In genomic region chr12:57772429-57773322, GRCh38 we compare ENCODE assay signal across 8 cellular contexts. TPM values are rescaled to one million over a fixed set of nuclear protein-coding genes. Genes with fewer than 3 reads are reported as not detected.
A peak's percentile ranks its signal among the peaks of the same experiment; 100 is the strongest.
DNase-seq lines count a peak whose midpoint lies in the region; ATAC-seq, FAIRE-seq and TF ChIP-seq lines count a peak whose summit lies in the region.

Gene EEF1AKMT3, plus strand, starts transcription at chr12:57772614. Its CDS starts 111 bp downstream, at chr12:57772725.

- H3K36me3 ChIP-seq in A673 (ENCODE audit: insufficient read depth, low read length, poor library complexity, severe bottlenecking): peaks cover 6% of the 10 kb centered on the region
- H3K36me3 ChIP-seq in PC-3 (ENCODE audit: low read depth, low read length): peaks cover 18% of the 10 kb centered on the region
- H3K36me3 ChIP-seq in iPS-20b (ENCODE audit: insufficient read depth, low read depth, low read length): peaks cover 34% of the 10 kb centered on the region
- peaks cover 18% of the 10 kb centered on the region for H3K36me3 ChIP-seq in skeletal muscle satellite cell (ENCODE audit: insufficient read depth, low read length)

- TF ChIP-seq CTCF in A673 (conservative IDR thresholded peaks at IDR 0.05; ENCODE audit: low read depth, low read length) (no peak), GM10248 (IDR thresholded peaks at IDR 0.05; ENCODE audit: control extremely low read depth, extremely low read depth, low read depth, missing control alignments) (no peak), PC-3 (conservative IDR thresholded peaks at IDR 0.05; ENCODE audit: low read depth, low read length) (no peak)

- H3K27me3 ChIP-seq in A673 (replicated peaks; ENCODE audit: insufficient read depth, low read depth, low read length, poor library complexity): no peaks in the 10 kb centered on the region
- H3K27me3 ChIP-seq in PC-3 (ENCODE audit: low read length): no peaks in the 10 kb centered on the region
- H3K27me3 ChIP-seq in iPS-20b (ENCODE audit: insufficient read depth, low read length): peaks cover 13% of the 10 kb centered on the region
- no peaks in the 10 kb centered on the region for H3K27me3 ChIP-seq in skeletal muscle satellite cell (ENCODE audit: control insufficient read depth, insufficient read depth, low read length)

- TF ChIP-seq POLR2A in GM12891 (IDR thresholded peaks at IDR 0.05; ENCODE audit: low read depth, low read length): no peak

- H3K9ac ChIP-seq in PC-3 (ENCODE audit: low read length) (peak within 1 kb of the TSS; percentile 96), iPS-20b (ENCODE audit: low read depth, low read length) (peak within 1 kb of the TSS; percentile 99), skeletal muscle satellite cell (ENCODE audit: low read depth, low read length) (peak within 1 kb of the TSS; percentile 91)

- DNase-seq in A673 (ENCODE audit: low spot score): peak; percentile 64
- peak; percentile 57 for DNase-seq in GM10248 (ENCODE audit: extremely low spot score)
- DNase-seq in PC-3: peak; percentile 60
- DNase-seq in brain pericyte (ENCODE audit: low read depth, low spot score): peak; percentile 21
- no peak for DNase-seq in GM12891 (ENCODE audit: insufficient read length, low spot score)

- TSS peak; percentile 38 for BruUV-seq in A673 (replicated peaks; lab: Mats Ljungman, UMichigan)
- BruUV-seq in PC-3 (replicated peaks; lab: Mats Ljungman, UMichigan): TSS peak; percentile 49

- no peaks in the 10 kb centered on the region for H4K20me1 ChIP-seq in PC-3 (ENCODE audit: low read length)

- no peaks in the 10 kb centered on the region for H3K9me3 ChIP-seq in A673 (ENCODE audit: low read depth, low read length, poor library complexity, severe bottlenecking)
- H3K9me3 ChIP-seq in PC-3 (ENCODE audit: low read length): no peaks in the 10 kb centered on the region
- no peaks in the 10 kb centered on the region for H3K9me3 ChIP-seq in iPS-20b (ENCODE audit: insufficient read depth, low read depth, low read length)
- H3K9me3 ChIP-seq in skeletal muscle satellite cell (replicated peaks; ENCODE audit: low read length): no peaks in the 10 kb centered on the region

- CTCF ChIA-PET in A673 (lab: Charles Lee): interaction anchor here (0.8 kb wide), 1 partner anchor 10 kb away, joined by 3 read pairs; the partner anchor contains the start of gene TSFM
- CTCF ChIA-PET in GM10248 (lab: Yijun Ruan, JAX): interaction anchor here (0.8 to 4.1 kb wide), 5 partner anchors 10 to 46 kb away, joined by 3 to 39 read pairs (median 6); partner anchors contain the start of genes AVIL and TSFM
- CTCF ChIA-PET in PC-3 (lab: Charles Lee): interaction anchor here (0.6 kb wide), 1 partner anchor 10 kb away, joined by 3 read pairs; the partner anchor contains the start of gene TSFM

- H3K4me1 ChIP-seq in A673 (ENCODE audit: insufficient read depth, low read length, poor library complexity, severe bottlenecking) (peaks cover 6% of the 10 kb centered on the region), PC-3 (ENCODE audit: insufficient read depth, low read length) (peaks cover 12% of the 10 kb centered on the region), iPS-20b (ENCODE audit: insufficient read depth, low read length) (no peaks in the 10 kb centered on the region; the same call in 1 of the 2 replicates), skeletal muscle satellite cell (ENCODE audit: control insufficient read depth, insufficient read depth, low read length) (peaks cover 8% of the 10 kb centered on the region)

- H3K9me2 ChIP-seq in PC-3 (replicated peaks; ENCODE audit: low read length): no peaks in the 10 kb centered on the region

- H3F3A ChIP-seq in PC-3 (ENCODE audit: low read length, unreplicated experiment): no peaks in the 10 kb centered on the region

- H3K4me3 ChIP-seq in A673 (ENCODE audit: low read depth, low read length, poor library complexity, severe bottlenecking) (peak within 1 kb of the TSS; percentile 63), PC-3 (ENCODE audit: low read length) (peak within 1 kb of the TSS; percentile 84), iPS-20b (ENCODE audit: low read length) (peak within 1 kb of the TSS; percentile 99), skeletal muscle satellite cell (ENCODE audit: low read length) (peak within 1 kb of the TSS; percentile 94)

- H3K27ac ChIP-seq in A673 (ENCODE audit: low read depth, low read length, poor library complexity, severe bottlenecking) (peak within 1 kb of the TSS; percentile 95), PC-3 (ENCODE audit: low read length) (peak within 1 kb of the TSS; percentile 86), iPS-20b (ENCODE audit: low read length) (peak within 1 kb of the TSS; percentile 70)

- intact Hi-C loops in A673 (cut with micrococcal nuclease; ENCODE audit: unreplicated experiment) (no loop called here), PC-3 (cut with micrococcal nuclease) (no loop called here)

- peaks cover 28% of the 10 kb centered on the region for H3K79me2 ChIP-seq in PC-3 (ENCODE audit: low read length)

- H2AFZ ChIP-seq in PC-3 (ENCODE audit: low read length): peak within 1 kb of the TSS; percentile 94

- peak; percentile 19 for ATAC-seq in HG03108 (IDR thresholded peaks at IDR 0.05; ENCODE audit: unreplicated experiment)
- peak; percentile 62 for ATAC-seq in PC-3

- POLR2A ChIA-PET in A673 (lab: Charles Lee; ENCODE audit: low non-redundant PET): no interaction called here
- POLR2A ChIA-PET in GM10248 (lab: Yijun Ruan, JAX): interaction anchor here (0.8 to 0.9 kb wide), 2 partner anchors 10 to 28 kb away, joined by 3 to 4 read pairs; partner anchors contain the start of genes TSFM and TSPAN31
- POLR2A ChIA-PET in PC-3 (lab: Charles Lee; ENCODE audit: unreplicated experiment): no interaction called here

- H3K4me2 ChIP-seq in PC-3 (ENCODE audit: low read length) (peak within 1 kb of the TSS; percentile 96), skeletal muscle satellite cell (ENCODE audit: low read length) (peak within 1 kb of the TSS; percentile 99)

- FAIRE-seq in GM12891 (lab: Jason Lieb, UNC): no peak

TF ChIP-seq in GM12891, 5 proteins besides CTCF, POLR2A, EP300 and RAD21:
- TF ChIP-seq SPI1 (IDR thresholded peaks at IDR 0.05; ENCODE audit: low read depth, low read length): no peak
- TF ChIP-seq PAX5 (IDR thresholded peaks at IDR 0.05; ENCODE audit: insufficient read depth, low read length, severe bottlenecking): no peak
- TF ChIP-seq POU2F2 (IDR thresholded peaks at IDR 0.05; ENCODE audit: low read depth, low read length): no peak
- no peak for TF ChIP-seq TAF1 (IDR thresholded peaks at IDR 0.05; ENCODE audit: low read depth, low read length)
- TF ChIP-seq POLR2AphosphoS5 (IDR thresholded peaks at IDR 0.05; ENCODE audit: low read depth, low read length): no peak

RNA-seq across cellular contexts. Expression of gene EEF1AKMT3, which starts in this region (rescaled TPM):
- total RNA-seq in A673 (2021): 5.3 and 7.4 TPM in 2 replicates
- 5.4 and 9.3 TPM in 2 replicates for total RNA-seq in PC-3 (2014; rRNA removed)
- 3.8 and 9.8 TPM in 2 replicates for total RNA-seq in skeletal muscle satellite cell (2012; rRNA removed)
- polyA plus RNA-seq in GM12891 (2012; ENCODE audit: low read depth, missing spikeins): 2.0 TPM
